ENCODE assay signal across 8 cellular contexts in the genomic region with DNA sequence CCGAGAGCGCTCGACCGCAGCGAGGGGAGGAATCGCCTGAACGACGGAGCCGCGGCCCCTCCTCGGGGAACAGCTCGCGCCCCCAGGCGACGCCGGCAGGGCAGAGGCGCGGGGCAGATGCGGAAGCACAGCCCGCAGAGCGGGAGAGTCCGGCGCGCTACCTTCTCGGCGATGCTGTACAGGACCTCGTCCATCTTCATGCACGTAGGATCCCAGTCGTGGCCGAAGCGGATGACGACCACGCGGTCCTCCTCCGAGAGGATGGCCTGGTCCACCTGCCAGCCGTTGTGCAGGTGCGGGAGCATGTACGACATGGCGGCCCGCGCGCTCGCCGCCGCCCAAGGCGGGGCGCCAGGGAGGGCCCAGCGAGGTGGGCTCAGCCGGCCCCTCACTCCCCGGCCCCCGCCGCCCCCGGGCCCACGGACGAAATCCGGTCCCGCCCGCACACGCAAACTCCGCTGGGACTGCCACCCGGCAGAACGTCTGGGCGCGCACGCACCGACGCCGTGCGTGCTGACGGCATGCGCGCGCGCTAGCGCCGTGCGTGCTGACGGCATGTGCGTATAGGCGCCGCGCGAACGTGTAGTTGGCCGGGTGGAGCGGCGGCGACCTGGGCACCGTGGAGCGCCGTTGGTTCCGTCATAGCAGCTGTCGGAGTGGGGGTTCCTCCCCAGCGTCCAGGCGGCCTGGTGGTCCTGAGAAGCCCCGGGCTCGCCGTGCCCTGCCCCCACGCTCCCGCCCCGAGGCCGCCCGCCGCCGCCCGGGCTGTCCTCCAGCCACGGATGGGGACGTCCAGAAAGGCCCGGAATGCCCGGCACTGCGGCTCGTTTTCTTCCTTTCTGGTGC. TPM values are rescaled to one million over a fixed set of nuclear protein-coding genes. Genes with fewer than 3 reads are reported as not detected.
DNase-seq lines count a peak whose midpoint lies in the region; ATAC-seq, FAIRE-seq and TF ChIP-seq lines count a peak whose summit lies in the region.

A gene with protein sequence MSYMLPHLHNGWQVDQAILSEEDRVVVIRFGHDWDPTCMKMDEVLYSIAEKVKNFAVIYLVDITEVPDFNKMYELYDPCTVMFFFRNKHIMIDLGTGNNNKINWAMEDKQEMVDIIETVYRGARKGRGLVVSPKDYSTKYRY (minus strand): TSS at position 485 of the 846 bp plus-strand sequence. CDS start 171 bp downstream, at position 314.

- peak within 1 kb of the TSS; percentile 99 for H3K27ac Mint-ChIP-seq in WTC11

- TF ChIP-seq CTCF in AG04450 (IDR thresholded peaks at IDR 0.05; ENCODE audit: low read depth, low read length) (peak; percentile 42), WTC11 (IDR thresholded peaks at IDR 0.05) (no peak), bronchial epithelial cell (IDR thresholded peaks at IDR 0.05; ENCODE audit: insufficient read depth, low read length, severe bottlenecking) (peak; percentile 31)

- H3K36me3 ChIP-seq in bronchial epithelial cell (ENCODE audit: control insufficient read depth, insufficient read depth, low read length) = peaks cover 3% of the 10 kb centered on the region

- no peaks in the 10 kb centered on the region; the same call in 1 of the 2 replicates for H3K9me3 ChIP-seq in AG04450 (ENCODE audit: control insufficient read depth, insufficient read depth, low read length)

- H3K9me3 Mint-ChIP-seq in WTC11 = no peaks in the 10 kb centered on the region

- H3K4me3 ChIP-seq in AG04450 (ENCODE audit: low read depth, low read length) (peak within 1 kb of the TSS; percentile 99), bronchial epithelial cell (ENCODE audit: low read depth, low read length) (peak within 1 kb of the TSS; percentile 98)

- no peak for FAIRE-seq in bronchial epithelial cell (lab: Jason Lieb, UNC)

- ATAC-seq in GM18861 (IDR thresholded peaks at IDR 0.05; ENCODE audit: unreplicated experiment) = peak; percentile 94
- peak; percentile 97 for ATAC-seq in HG03095 (IDR thresholded peaks at IDR 0.05; ENCODE audit: unreplicated experiment)
- ATAC-seq in WTC11 = peak; percentile 91

- DNase-seq in AG04450 (ENCODE audit: low read depth, low spot score) (peak; percentile 47), NCI-H2227 (lab: John Stamatoyannopoulos, UW; ENCODE audit: unreplicated experiment) (peak; percentile 93), WTC11 (ENCODE audit: low spot score) (peak; percentile 67), bronchial epithelial cell (ENCODE audit: low read depth) (peak; percentile 70), inferior parietal cortex (ENCODE audit: extremely low spot score) (peak; percentile 88)
- peak; percentile 76 to 81 for DNase-seq in stimulated activated CD4-positive, alpha-beta T cell treated with anti-CD3 and anti-CD28 coated beads, Interleukin-12 subunit alpha, Interleukin-12 subunit beta, amount 100 ng/mL, for 24 hours (ENCODE audit: low read depth in 2 of 2)

- CTCF ChIA-PET in AG04450 (lab: Charles Lee) (no interaction called here), WTC11 (lab: Charles Lee) (interaction anchor here (2.5 kb wide), 1 partner anchor 55 kb away, joined by 5 read pairs; no protein-coding TSS in a partner anchor)

- no peaks in the 10 kb centered on the region for H3K27me3 ChIP-seq in AG04450 (ENCODE audit: control insufficient read depth, insufficient read depth, low read length)
- H3K27me3 ChIP-seq in bronchial epithelial cell (ENCODE audit: control insufficient read depth, insufficient read depth, low read length) = no peaks in the 10 kb centered on the region

- H3K4me3 Mint-ChIP-seq in WTC11 = peak within 1 kb of the TSS; percentile 93

- POLR2A ChIA-PET in AG04450 (lab: Yijun Ruan, JAX) (interaction anchor here (0.7 to 2.2 kb wide), 2 partner anchors 37 to 46 kb away, joined by 3 to 21 read pairs; a partner anchor contains a TSS), WTC11 (lab: Charles Lee) (interaction anchor here (1.4 kb wide), 1 partner anchor 20 kb away, joined by 5 read pairs; no protein-coding TSS in a partner anchor)

- H3K4me1 Mint-ChIP-seq in WTC11 = peaks cover 31% of the 10 kb centered on the region

- peaks cover 20% of the 10 kb centered on the region for H3K36me3 Mint-ChIP-seq in WTC11

- peak within 1 kb of the TSS; percentile 77 for H3K27ac ChIP-seq in AG04450 (ENCODE audit: low read depth, low read length)

- no peaks in the 10 kb centered on the region for H3K27me3 Mint-ChIP-seq in WTC11 (ENCODE audit: low read depth)

TF ChIP-seq in WTC11, 78 proteins besides CTCF, POLR2A, EP300 and RAD21 (continues in another document):
- peak; percentile 89 for TF ChIP-seq FOXK1 (CRISPR knock-in tag; IDR thresholded peaks at IDR 0.05)
- TF ChIP-seq, protein P1, sequence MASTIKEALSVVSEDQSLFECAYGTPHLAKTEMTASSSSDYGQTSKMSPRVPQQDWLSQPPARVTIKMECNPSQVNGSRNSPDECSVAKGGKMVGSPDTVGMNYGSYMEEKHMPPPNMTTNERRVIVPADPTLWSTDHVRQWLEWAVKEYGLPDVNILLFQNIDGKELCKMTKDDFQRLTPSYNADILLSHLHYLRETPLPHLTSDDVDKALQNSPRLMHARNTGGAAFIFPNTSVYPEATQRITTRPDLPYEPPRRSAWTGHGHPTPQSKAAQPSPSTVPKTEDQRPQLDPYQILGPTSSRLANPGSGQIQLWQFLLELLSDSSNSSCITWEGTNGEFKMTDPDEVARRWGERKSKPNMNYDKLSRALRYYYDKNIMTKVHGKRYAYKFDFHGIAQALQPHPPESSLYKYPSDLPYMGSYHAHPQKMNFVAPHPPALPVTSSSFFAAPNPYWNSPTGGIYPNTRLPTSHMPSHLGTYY (CRISPR knock-in tag; IDR thresholded peaks at IDR 0.05) = no peak
- TF ChIP-seq, protein P2, sequence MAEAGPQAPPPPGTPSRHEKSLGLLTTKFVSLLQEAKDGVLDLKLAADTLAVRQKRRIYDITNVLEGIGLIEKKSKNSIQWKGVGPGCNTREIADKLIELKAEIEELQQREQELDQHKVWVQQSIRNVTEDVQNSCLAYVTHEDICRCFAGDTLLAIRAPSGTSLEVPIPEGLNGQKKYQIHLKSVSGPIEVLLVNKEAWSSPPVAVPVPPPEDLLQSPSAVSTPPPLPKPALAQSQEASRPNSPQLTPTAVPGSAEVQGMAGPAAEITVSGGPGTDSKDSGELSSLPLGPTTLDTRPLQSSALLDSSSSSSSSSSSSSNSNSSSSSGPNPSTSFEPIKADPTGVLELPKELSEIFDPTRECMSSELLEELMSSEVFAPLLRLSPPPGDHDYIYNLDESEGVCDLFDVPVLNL (CRISPR knock-in tag; IDR thresholded peaks at IDR 0.05; ENCODE audit: borderline replicate concordance, low read depth) = no peak
- TF ChIP-seq MXD4 (CRISPR knock-in tag; IDR thresholded peaks at IDR 0.05; ENCODE audit: borderline replicate concordance) = no peak
- TF ChIP-seq, protein P3, sequence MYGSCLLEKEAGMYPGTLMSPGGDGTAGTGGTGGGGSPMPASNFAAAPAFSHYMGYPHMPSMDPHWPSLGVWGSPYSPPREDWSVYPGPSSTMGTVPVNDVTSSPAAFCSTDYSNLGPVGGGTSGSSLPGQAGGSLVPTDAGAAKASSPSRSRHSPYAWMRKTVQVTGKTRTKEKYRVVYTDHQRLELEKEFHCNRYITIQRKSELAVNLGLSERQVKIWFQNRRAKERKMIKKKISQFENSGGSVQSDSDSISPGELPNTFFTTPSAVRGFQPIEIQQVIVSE (CRISPR knock-in tag; IDR thresholded peaks at IDR 0.05; ENCODE audit: borderline replicate concordance) = no peak
- TF ChIP-seq IRF2 (CRISPR knock-in tag; IDR thresholded peaks at IDR 0.05; ENCODE audit: borderline replicate concordance, low read depth) = no peak
- TF ChIP-seq FOXP1 (CRISPR knock-in tag; IDR thresholded peaks at IDR 0.05; ENCODE audit: borderline replicate concordance) = peak; percentile 83; the same call in 1 of the 2 replicates
- TF ChIP-seq HMGA2 (CRISPR knock-in tag; IDR thresholded peaks at IDR 0.05) = no peak
- no peak; the same call in 1 of the 2 replicates for TF ChIP-seq TCF7 (CRISPR knock-in tag; IDR thresholded peaks at IDR 0.05; ENCODE audit: low read depth)
- 0 out of 2 replicates have a peak, but pooled peaks have one; percentile 37 for TF ChIP-seq NFYB (CRISPR knock-in tag; conservative IDR thresholded peaks at IDR 0.05; ENCODE audit: low read depth)
- TF ChIP-seq, protein P4, sequence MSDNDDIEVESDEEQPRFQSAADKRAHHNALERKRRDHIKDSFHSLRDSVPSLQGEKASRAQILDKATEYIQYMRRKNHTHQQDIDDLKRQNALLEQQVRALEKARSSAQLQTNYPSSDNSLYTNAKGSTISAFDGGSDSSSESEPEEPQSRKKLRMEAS (CRISPR knock-in tag; IDR thresholded peaks at IDR 0.05) = peak; percentile 90
- no peak for TF ChIP-seq JAZF1 (CRISPR knock-in tag; IDR thresholded peaks at IDR 0.05)
- TF ChIP-seq NR1H2 (CRISPR knock-in tag; IDR thresholded peaks at IDR 0.05) = peak; percentile 40; the same call in 1 of the 2 replicates
- TF ChIP-seq ATF1 (CRISPR knock-in tag; IDR thresholded peaks at IDR 0.05) = peak; percentile 75; the same call in 1 of the 2 replicates
- no peak; the same call in none of the 2 replicates for TF ChIP-seq GABPB1 (CRISPR knock-in tag; IDR thresholded peaks at IDR 0.05)
- no peak for TF ChIP-seq ZNF423 (CRISPR knock-in tag; IDR thresholded peaks at IDR 0.05)
- no peak for TF ChIP-seq NFATC4 (CRISPR knock-in tag; IDR thresholded peaks at IDR 0.05)
- no peak for TF ChIP-seq NR2C2 (CRISPR knock-in tag; IDR thresholded peaks at IDR 0.05)
- TF ChIP-seq, protein P5, sequence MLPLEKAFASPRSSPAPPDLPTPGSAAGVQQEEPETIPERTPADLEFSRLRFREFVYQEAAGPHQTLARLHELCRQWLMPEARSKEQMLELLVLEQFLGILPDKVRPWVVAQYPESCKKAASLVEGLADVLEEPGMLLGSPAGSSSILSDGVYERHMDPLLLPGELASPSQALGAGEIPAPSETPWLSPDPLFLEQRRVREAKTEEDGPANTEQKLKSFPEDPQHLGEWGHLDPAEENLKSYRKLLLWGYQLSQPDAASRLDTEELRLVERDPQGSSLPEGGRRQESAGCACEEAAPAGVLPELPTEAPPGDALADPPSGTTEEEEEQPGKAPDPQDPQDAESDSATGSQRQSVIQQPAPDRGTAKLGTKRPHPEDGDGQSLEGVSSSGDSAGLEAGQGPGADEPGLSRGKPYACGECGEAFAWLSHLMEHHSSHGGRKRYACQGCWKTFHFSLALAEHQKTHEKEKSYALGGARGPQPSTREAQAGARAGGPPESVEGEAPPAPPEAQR (CRISPR knock-in tag; IDR thresholded peaks at IDR 0.05) = no peak
- 0 out of 2 replicates have a peak, but pooled peaks have one; percentile 45 for TF ChIP-seq ZNF317 (CRISPR knock-in tag; IDR thresholded peaks at IDR 0.05; ENCODE audit: borderline replicate concordance, low read depth)
- no peak for TF ChIP-seq RORB (CRISPR knock-in tag; IDR thresholded peaks at IDR 0.05)

RNA-seq across cellular contexts. Expression of the gene that starts here (rescaled TPM):
- 114 and 131 TPM in 2 replicates for polyA plus RNA-seq in AG04450 (2011; rRNA removed)
- 45.5 and 48.7 TPM in 2 replicates for polyA minus RNA-seq in AG04450 (2011; rRNA and poly(A)+ RNA removed)
- total RNA-seq in WTC11 (2021) = 144 to 157 TPM (median 148 TPM) in 3 replicates
- total RNA-seq in bronchial epithelial cell = 44.0 and 53.5 TPM in 2 replicates

Comparison
In these comparisons a context has a peak if more than half of its experiments do, and no peak if none do; other contexts are left out.
1. Peak in every context shown above with its lines: DNase-seq, ATAC-seq, H3K4me3 ChIP-seq and H3K27ac ChIP-seq.